16 cellular contexts compared by ENCODE assay signal in the genomic region with DNA sequence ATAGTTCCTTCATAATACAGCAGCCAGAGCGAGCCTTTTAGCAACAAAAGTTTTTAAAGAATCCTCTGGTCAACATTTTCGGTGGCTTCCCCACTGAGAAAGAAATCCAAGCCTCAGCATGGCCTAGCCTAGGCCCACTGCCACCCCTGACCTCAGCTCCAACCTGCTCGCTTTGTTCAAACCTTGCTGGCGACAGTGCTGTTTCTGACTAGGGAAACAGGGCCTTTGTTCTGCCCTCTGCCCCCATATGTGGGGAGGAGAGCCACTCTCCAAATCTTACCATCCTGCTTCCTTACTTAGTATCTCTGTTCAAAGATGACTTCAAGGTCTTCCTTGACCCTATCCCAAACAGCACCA.
A peak's percentile ranks its signal among the peaks of the same experiment; 100 is the strongest.
DNase-seq lines count a peak whose midpoint lies in the region; ATAC-seq and TF ChIP-seq lines count a peak whose summit lies in the region.
"Had no signal": no experiment of that assay in that cellular context is flagged by ENCODE, and none has a peak within 500 bp of the region (broad histone marks: within the 10 kb centered on the region; RNA-seq: fewer than 3 reads in every experiment).

No MANE protein-coding gene starts in this region.

- no peak for DNase-seq in activated T-cell treated with anti-CD3 and anti-CD28 coated beads, Interleukin-2, amount 50 U/mL, for 72 hours
- DNase-seq in activated T-cell treated with anti-CD3 and anti-CD28 coated beads for 4 hours: no peak
- no peak for DNase-seq in Panc1 (ENCODE audit: low read depth, low spot score)
- DNase-seq in stimulated activated effector memory CD8-positive, alpha-beta T cell treated with anti-CD3 and anti-CD28 coated beads, Interleukin-12 subunit alpha, Interleukin-12 subunit beta, amount 100 ng/mL, for 72 hours (ENCODE audit: low spot score in 2 of 2): no peak
- no peak for DNase-seq in superior temporal gyrus (ENCODE audit: extremely low spot score)
- DNase-seq in NCI-H2107 treated with DMSO at 0.1 percent for 48 hours (lab: John Stamatoyannopoulos, UW; ENCODE audit: unreplicated experiment): no peak
- DNase-seq in NCI-H128 (lab: John Stamatoyannopoulos, UW; ENCODE audit: unreplicated experiment): no peak
- DNase-seq: 8988T; CD8-positive, alpha-beta T cell; DMS79 treated with DMSO at 0.1 percent for 48 hours; NCI-H1092; NCI-H1694; NCI-H2227 treated with DMSO at 0.1 percent for 48 hours; NCI-H524 had no signal

- no TSS peak for BruUV-seq in Panc1 (replicated peaks; lab: Mats Ljungman, UMichigan)

- peaks cover 17 to 20% of the 10 kb centered on the region in 2 donors for H3K9me3 Mint-ChIP-seq in activated T-cell treated with anti-CD3 and anti-CD28 coated beads, Interleukin-2, amount 50 U/mL, for 72 hours
- peaks cover 8% of the 10 kb centered on the region for H3K9me3 Mint-ChIP-seq in dendritic cell treated with granulocyte-macrophage colony-stimulating factor and Interleukin-4, amounts not matched to agents 40 ng/mL and 50 ng/mL, for 4 days
- peaks cover 11% of the 10 kb centered on the region for H3K9me3 Mint-ChIP-seq in stimulated activated effector memory CD8-positive, alpha-beta T cell treated with anti-CD3 and anti-CD28 coated beads, Interleukin-12 subunit alpha, Interleukin-12 subunit beta, amount 100 ng/mL, for 72 hours

- 0 out of 2 replicates have a peak, but pooled peaks cover 2% of the 10 kb centered on the region for H3K36me3 ChIP-seq in Panc1 (ENCODE audit: control insufficient read depth, insufficient read depth, low read length)

- peak overlapping the region; percentile 1 for H3K27ac Mint-ChIP-seq in activated T-cell treated with anti-CD3 and anti-CD28 coated beads, Interleukin-2, amount 50 U/mL, for 72 hours
- peak overlapping the region; percentile 23 for H3K27ac Mint-ChIP-seq in dendritic cell treated with granulocyte-macrophage colony-stimulating factor and Interleukin-4, amounts not matched to agents 40 ng/mL and 50 ng/mL, for 4 days
- H3K27ac Mint-ChIP-seq in stimulated activated effector memory CD8-positive, alpha-beta T cell treated with anti-CD3 and anti-CD28 coated beads, Interleukin-12 subunit alpha, Interleukin-12 subunit beta, amount 100 ng/mL, for 72 hours: peak overlapping the region; percentile 4
- H3K27ac Mint-ChIP-seq: CD8-positive, alpha-beta T cell had no signal

- H3K27ac ChIP-seq in Panc1 (ENCODE audit: low read length): no peak overlapping the region
- H3K27ac ChIP-seq: KMS-11 had no signal

- POLR2A ChIA-PET in Panc1 (lab: Charles Lee): no interaction called here

- intact Hi-C loops in Panc1 (cut with micrococcal nuclease; ENCODE audit: unreplicated experiment): no loop called here
- intact Hi-C loops in dendritic cell treated with granulocyte-macrophage colony-stimulating factor and Interleukin-4, amounts not matched to agents 40 ng/mL and 50 ng/mL, for 4 days (cut with micrococcal nuclease): no loop called here

- H3K36me3 Mint-ChIP-seq in activated T-cell treated with anti-CD3 and anti-CD28 coated beads, Interleukin-2, amount 50 U/mL, for 72 hours (ENCODE audit: insufficient read depth in 2 of 2): peaks cover 25 to 43% of the 10 kb centered on the region in 2 donors
- H3K36me3 Mint-ChIP-seq in dendritic cell treated with granulocyte-macrophage colony-stimulating factor and Interleukin-4, amounts not matched to agents 40 ng/mL and 50 ng/mL, for 4 days (ENCODE audit: low read depth): peaks cover 35% of the 10 kb centered on the region
- H3K36me3 Mint-ChIP-seq in stimulated activated effector memory CD8-positive, alpha-beta T cell treated with anti-CD3 and anti-CD28 coated beads, Interleukin-12 subunit alpha, Interleukin-12 subunit beta, amount 100 ng/mL, for 72 hours: peaks cover 89% of the 10 kb centered on the region

- H3K27me3 ChIP-seq in Panc1 (ENCODE audit: control insufficient read depth, insufficient read depth, low read length): no peaks in the 10 kb centered on the region

- H3K4me3 ChIP-seq in Panc1 (ENCODE audit: low read depth in 2 of 2, low read length in 2 of 2): no peak overlapping the region

- no peaks in the 10 kb centered on the region for H3K4me1 ChIP-seq in Panc1 (ENCODE audit: control insufficient read depth, insufficient read depth, low read length)

- H3K4me1 Mint-ChIP-seq in activated T-cell treated with anti-CD3 and anti-CD28 coated beads, Interleukin-2, amount 50 U/mL, for 72 hours (ENCODE audit: low read depth): peaks cover 38% of the 10 kb centered on the region
- peaks cover 41% of the 10 kb centered on the region for H3K4me1 Mint-ChIP-seq in dendritic cell treated with granulocyte-macrophage colony-stimulating factor and Interleukin-4, amounts not matched to agents 40 ng/mL and 50 ng/mL, for 4 days (ENCODE audit: low read depth)
- H3K4me1 Mint-ChIP-seq in stimulated activated effector memory CD8-positive, alpha-beta T cell treated with anti-CD3 and anti-CD28 coated beads, Interleukin-12 subunit alpha, Interleukin-12 subunit beta, amount 100 ng/mL, for 72 hours: peaks cover 37% of the 10 kb centered on the region

- CTCF ChIA-PET in Panc1 (lab: Charles Lee): no interaction called here

- in situ Hi-C loops in Panc1 (cut with HindIII; ENCODE audit: low pct_unique_long_range_greater_than_20kb, low sequenced_read_pairs): no loop called here

- H3K9me3 ChIP-seq in Panc1 (ENCODE audit: control insufficient read depth, insufficient read depth, low read depth, low read length): no peaks in the 10 kb centered on the region

- no peaks in the 10 kb centered on the region for H3K27me3 Mint-ChIP-seq in activated T-cell treated with anti-CD3 and anti-CD28 coated beads, Interleukin-2, amount 50 U/mL, for 72 hours (ENCODE audit: low read depth)
- H3K27me3 Mint-ChIP-seq in dendritic cell treated with granulocyte-macrophage colony-stimulating factor and Interleukin-4, amounts not matched to agents 40 ng/mL and 50 ng/mL, for 4 days: no peaks in the 10 kb centered on the region

- TF ChIP-seq CTCF in Panc1 (IDR thresholded peaks at IDR 0.05): no peak

- ATAC-seq in activated T-cell treated with anti-CD3 and anti-CD28 coated beads, Interleukin-2, amount 50 U/mL, for 72 hours (replicated peaks in 1 of 2): no peak
- ATAC-seq in Panc1: peak; percentile 46
- ATAC-seq in stimulated activated effector memory CD8-positive, alpha-beta T cell treated with anti-CD3 and anti-CD28 coated beads, Interleukin-12 subunit alpha, Interleukin-12 subunit beta, amount 100 ng/mL, for 72 hours: no peak
- ATAC-seq: CD8-positive, alpha-beta T cell had no signal

- H3K4me3 Mint-ChIP-seq in activated T-cell treated with anti-CD3 and anti-CD28 coated beads, Interleukin-2, amount 50 U/mL, for 72 hours: no peak overlapping the region
- no peak overlapping the region for H3K4me3 Mint-ChIP-seq in dendritic cell treated with granulocyte-macrophage colony-stimulating factor and Interleukin-4, amounts not matched to agents 40 ng/mL and 50 ng/mL, for 4 days
- no peak overlapping the region for H3K4me3 Mint-ChIP-seq in stimulated activated effector memory CD8-positive, alpha-beta T cell treated with anti-CD3 and anti-CD28 coated beads, Interleukin-12 subunit alpha, Interleukin-12 subunit beta, amount 100 ng/mL, for 72 hours
- H3K4me3 Mint-ChIP-seq: CD8-positive, alpha-beta T cell had no signal
